Comparison of ENCODE assay signal across 1 cellular context in genomic region chr15:65791335-65792129, GRCh38.
TF ChIP-seq lines count a peak whose summit lies in the region.

No MANE protein-coding gene starts in this region.

TF ChIP-seq in HepG2, 621 proteins besides CTCF, POLR2A, EP300 and RAD21 (continued from another document and continues in another):
- TF ChIP-seq KLF15 (CRISPR knock-in tag; IDR thresholded peaks at IDR 0.05; ENCODE audit: borderline replicate concordance), result no peak
- TF ChIP-seq NR3C1 (CRISPR knock-in tag; IDR thresholded peaks at IDR 0.05), result no peak
- no peak for TF ChIP-seq IRF9 (CRISPR knock-in tag; IDR thresholded peaks at IDR 0.05; ENCODE audit: borderline replicate concordance)
- TF ChIP-seq ZNF558 (CRISPR knock-in tag; IDR thresholded peaks at IDR 0.05; ENCODE audit: borderline replicate concordance), result no peak
- peak; percentile 25; the same call in 1 of the 2 replicates for TF ChIP-seq ZMYM4 (CRISPR knock-in tag; IDR thresholded peaks at IDR 0.05)
- TF ChIP-seq ZNF230 (CRISPR knock-in tag; IDR thresholded peaks at IDR 0.05), result no peak
- TF ChIP-seq PHF5A (CRISPR knock-in tag; IDR thresholded peaks at IDR 0.05; ENCODE audit: low read depth, unreplicated experiment), result no peak
- TF ChIP-seq IRX3 (CRISPR knock-in tag; IDR thresholded peaks at IDR 0.05; ENCODE audit: borderline replicate concordance, low read depth), result no peak; the same call in 1 of the 2 replicates
- TF ChIP-seq ZHX2 (IDR thresholded peaks at IDR 0.05; ENCODE audit: low read depth), result no peak
- no peak for TF ChIP-seq ZHX2 (CRISPR knock-in tag; IDR thresholded peaks at IDR 0.05; ENCODE audit: borderline replicate concordance)
- no peak for TF ChIP-seq LRRFIP1 (CRISPR knock-in tag; conservative IDR thresholded peaks at IDR 0.05)
- TF ChIP-seq ZNF275 (CRISPR knock-in tag; IDR thresholded peaks at IDR 0.05; ENCODE audit: borderline replicate concordance), result no peak
- TF ChIP-seq THYN1 (CRISPR knock-in tag; IDR thresholded peaks at IDR 0.05; ENCODE audit: borderline replicate concordance, low read depth), result no peak
- no peak; the same call in 1 of the 2 replicates for TF ChIP-seq FLYWCH1 (CRISPR knock-in tag; IDR thresholded peaks at IDR 0.05)
- peak; percentile 91 for TF ChIP-seq TGIF2 (CRISPR knock-in tag; IDR thresholded peaks at IDR 0.05)
- no peak for TF ChIP-seq ZFYVE20 (CRISPR knock-in tag; IDR thresholded peaks at IDR 0.05; ENCODE audit: borderline replicate concordance, low read depth)
- peak; percentile 21; the same call in 1 of the 2 replicates for TF ChIP-seq BCL6 (CRISPR knock-in tag; IDR thresholded peaks at IDR 0.05)
- no peak for TF ChIP-seq TFDP2 (CRISPR knock-in tag; IDR thresholded peaks at IDR 0.05)
- TF ChIP-seq SALL2 (CRISPR knock-in tag; IDR thresholded peaks at IDR 0.05), result no peak
- no peak for TF ChIP-seq MIER2 (CRISPR knock-in tag; IDR thresholded peaks at IDR 0.05)
- no peak for TF ChIP-seq RBM22 (optimal IDR thresholded peaks at IDR 0.05; ENCODE audit: low read length)
- no peak for TF ChIP-seq ZBTB8A (CRISPR knock-in tag; IDR thresholded peaks at IDR 0.05; ENCODE audit: borderline replicate concordance, low read depth)
- no peak for TF ChIP-seq DR1 (CRISPR knock-in tag; IDR thresholded peaks at IDR 0.05)
- TF ChIP-seq ZNF280D (CRISPR knock-in tag; IDR thresholded peaks at IDR 0.05), result no peak
- no peak for TF ChIP-seq AFF4 (CRISPR knock-in tag; IDR thresholded peaks at IDR 0.05)
- TF ChIP-seq JUNB (CRISPR knock-in tag; IDR thresholded peaks at IDR 0.05; ENCODE audit: borderline replicate concordance), result no peak
- TF ChIP-seq PRPF4 (IDR thresholded peaks at IDR 0.05; ENCODE audit: low read depth, low read length, poor library complexity, severe bottlenecking), result no peak
- no peak for TF ChIP-seq TMF1 (CRISPR knock-in tag; IDR thresholded peaks at IDR 0.05; ENCODE audit: low read depth)
- TF ChIP-seq CENPX (CRISPR knock-in tag; IDR thresholded peaks at IDR 0.05), result no peak
- no peak for TF ChIP-seq GMEB1 (CRISPR knock-in tag; IDR thresholded peaks at IDR 0.05; ENCODE audit: borderline replicate concordance)
- TF ChIP-seq ZNF776 (CRISPR knock-in tag; IDR thresholded peaks at IDR 0.05), result no peak
- TF ChIP-seq PHF20 (CRISPR knock-in tag; IDR thresholded peaks at IDR 0.05), result no peak
- no peak for TF ChIP-seq ZNF674 (CRISPR knock-in tag; IDR thresholded peaks at IDR 0.05; ENCODE audit: low read depth)
- TF ChIP-seq ZNF296 (CRISPR knock-in tag; conservative IDR thresholded peaks at IDR 0.05), result no peak
- peak; percentile 53; the same call in 1 of the 2 replicates for TF ChIP-seq ZNF746 (CRISPR knock-in tag; IDR thresholded peaks at IDR 0.05)
- TF ChIP-seq ZNF607 (CRISPR knock-in tag; IDR thresholded peaks at IDR 0.05; ENCODE audit: borderline replicate concordance), result 0 out of 2 replicates have a peak, but pooled peaks have one; percentile 59
- TF ChIP-seq ZNF766 (CRISPR knock-in tag; IDR thresholded peaks at IDR 0.05; ENCODE audit: borderline replicate concordance), result no peak
- TF ChIP-seq ZNF562 (CRISPR knock-in tag; IDR thresholded peaks at IDR 0.05; ENCODE audit: borderline replicate concordance), result no peak
- no peak for TF ChIP-seq CREB1 (IDR thresholded peaks at IDR 0.05)
- TF ChIP-seq CREB1 (CRISPR knock-in tag; IDR thresholded peaks at IDR 0.05), result no peak
- no peak for TF ChIP-seq ZNF326 (CRISPR knock-in tag; IDR thresholded peaks at IDR 0.05; ENCODE audit: borderline replicate concordance)
